ENCODE assay signal across 24 cellular contexts in genomic region chr5:5782402-5782801, GRCh38.
DNase-seq lines count a peak whose midpoint lies in the region; ATAC-seq, FAIRE-seq and TF ChIP-seq lines count a peak whose summit lies in the region.
"Had no signal": no experiment of that assay in that cellular context is flagged by ENCODE, and none has a peak within 500 bp of the region (broad histone marks: within the 10 kb centered on the region; RNA-seq: fewer than 3 reads in every experiment).

No MANE protein-coding gene starts in this region.

- no peak overlapping the region for H3K4me3 Mint-ChIP-seq in H9
- no peak overlapping the region for H3K4me3 Mint-ChIP-seq in endodermal cell
- H3K4me3 Mint-ChIP-seq: B cell; CD4-positive, alpha-beta T cell; CD8-positive, alpha-beta T cell had no signal

- WGBS in H9 (ENCODE audit: extremely low coverage, insufficient read length, low lambda C conversion rate), result no CpG with 5 or more reads among the region's 4 CpGs
- WGBS in endodermal cell (ENCODE audit: insufficient coverage in 1 of 2, insufficient read length in 1 of 2), 2 experiments, result 84% methylated on average over 4 of the region's 4 CpGs; no CpG with 5 or more reads in 1 of the 2 experiments

- H3K27me3 Mint-ChIP-seq in H9 (ENCODE audit: low read depth), result no peaks in the 10 kb centered on the region
- H3K27me3 Mint-ChIP-seq in endodermal cell (ENCODE audit: insufficient read depth), result no peaks in the 10 kb centered on the region
- H3K27me3 Mint-ChIP-seq: B cell; CD4-positive, alpha-beta T cell had no signal

- H4K8ac ChIP-seq in H9 (replicated peaks; ENCODE audit: insufficient read length, low read depth, low read length), result no peak overlapping the region

- H3K9ac ChIP-seq in H9 (ENCODE audit: extremely low read depth, insufficient read length, low read length), result no peak overlapping the region
- no peak overlapping the region for H3K9ac ChIP-seq in endodermal cell (ENCODE audit: extremely low read depth, low read length, poor library complexity, severe bottlenecking)
- H3K9ac ChIP-seq: BLaER1 treated with 17β-estradiol and CSF1 and Interleukin-3, amounts not matched to agents 10 nM and 100 nM had no signal

- DNase-seq in ELF-1 (ENCODE audit: low read depth, low spot score), result peak; percentile 16
- peak; percentile 45 for DNase-seq in H9
- DNase-seq in endodermal cell, result peak; percentile 81
- DNase-seq in iPS DF 4.7 (ENCODE audit: extremely low read depth, low spot score), result peak; percentile 9
- DNase-seq in HTR-8/SVneo (ENCODE audit: insufficient read length, low spot score), result no peak
- no peak for DNase-seq in effector CD4-positive, alpha-beta T cell
- no peak for DNase-seq in stimulated activated naive CD4-positive, alpha-beta T cell treated with Interleukin-2 at 50 U/mL for 16 hours (lab: John Stamatoyannopoulos, UW)
- DNase-seq: AML-193; Caco-2; Calu3; CD4-positive, alpha-beta T cell; CD8-positive, alpha-beta T cell; DMS79 treated with DMSO at 0.1 percent for 48 hours; GDM1 had no signal

- H3T11ph ChIP-seq in H9 (ENCODE audit: low read length), result no peak overlapping the region

- peaks cover 2 to 13% (median 8%) of the 10 kb centered on the region in 3 experiments for H3K36me3 Mint-ChIP-seq in H9 (ENCODE audit: insufficient read depth in 1 of 3, low read depth in 3 of 3)
- H3K36me3 Mint-ChIP-seq in endodermal cell (ENCODE audit: low read depth), result no peaks in the 10 kb centered on the region
- H3K36me3 Mint-ChIP-seq: CD8-positive, alpha-beta T cell had no signal

- no peak for ATAC-seq in HG02970 (IDR thresholded peaks at IDR 0.05; ENCODE audit: low FRiP score, unreplicated experiment)
- ATAC-seq: A549; CD8-positive, alpha-beta T cell; GM12878 had no signal

- no peaks in the 10 kb centered on the region for H3K36me3 ChIP-seq in endodermal cell (ENCODE audit: control insufficient read depth, insufficient read depth, low read length)
- H3K36me3 ChIP-seq: BLaER1 treated with 17β-estradiol and CSF1 and Interleukin-3, amounts not matched to agents 10 nM and 100 nM had no signal

- H3K9me3 Mint-ChIP-seq in H9, result peaks cover 14 to 18% of the 10 kb centered on the region in 2 experiments; a peak in 4 of 5 replicates
- peaks cover 5% of the 10 kb centered on the region for H3K9me3 Mint-ChIP-seq in endodermal cell

- no peak for FAIRE-seq in HTR-8/SVneo (lab: Jason Lieb, UNC)
- FAIRE-seq: A549, D721Med, GM12878, GM12892, GM18507 had no signal

- H2AK5ac ChIP-seq in H9 (ENCODE audit: insufficient read length, low read length), result no peak overlapping the region

- no peak overlapping the region for H3K23ac ChIP-seq in H9 (ENCODE audit: insufficient read length, low read depth, low read length)

- no peak overlapping the region for H3K4me2 ChIP-seq in H9 (ENCODE audit: insufficient read depth, insufficient read length, low read length)
- H3K4me2 ChIP-seq: A549; BLaER1 treated with 17β-estradiol and CSF1 and Interleukin-3, amounts not matched to agents 10 nM and 100 nM had no signal

- no peak overlapping the region for H3K14ac ChIP-seq in H9 (ENCODE audit: insufficient read depth, low read length)

- no peak overlapping the region for H3K56ac ChIP-seq in H9 (ENCODE audit: insufficient read length, low read depth, low read length)

- no peak overlapping the region for H2BK120ac ChIP-seq in H9 (ENCODE audit: low read depth, low read length, poor library complexity, severe bottlenecking)

- H4K91ac ChIP-seq in H9 (ENCODE audit: insufficient read length, low read depth, low read length), result no peak overlapping the region

- no peak overlapping the region for H3K18ac ChIP-seq in H9 (ENCODE audit: insufficient read length, low read depth, low read length)

- H2BK5ac ChIP-seq in H9 (ENCODE audit: insufficient read length, low read length), result no peak overlapping the region

- no peak overlapping the region for H3K4ac ChIP-seq in H9 (ENCODE audit: low read depth, low read length)

- no peaks in the 10 kb centered on the region for H3K79me2 ChIP-seq in H9 (ENCODE audit: insufficient read depth, low read length)

- no peak overlapping the region for H2BK12ac ChIP-seq in H9 (ENCODE audit: insufficient read length, low read depth, low read length)

- H3K27ac ChIP-seq in H9 (ENCODE audit: insufficient read length, low read depth, low read length), result no peak overlapping the region
- H3K27ac ChIP-seq in endodermal cell (ENCODE audit: low read depth, low read length), result no peak overlapping the region
- H3K27ac ChIP-seq: 22Rv1; A549; BLaER1 treated with 17β-estradiol and CSF1 and Interleukin-3, amounts not matched to agents 10 nM and 100 nM; C4-2B had no signal

- H2BK20ac ChIP-seq in H9 (ENCODE audit: low read depth, low read length, poor library complexity, severe bottlenecking), result no peak overlapping the region

- H3K9me3 ChIP-seq in H9 (ENCODE audit: control insufficient read depth, low read depth, low read length) (no peaks in the 10 kb centered on the region), endodermal cell (ENCODE audit: control insufficient read depth, low read length) (no peaks in the 10 kb centered on the region)
- H3K9me3 ChIP-seq: A549, Caco-2 had no signal

- H3K23me2 ChIP-seq in H9 (ENCODE audit: insufficient read length, low read depth, low read length, poor library complexity, severe bottlenecking), result no peaks in the 10 kb centered on the region

- H2AFZ ChIP-seq in H9 (ENCODE audit: low read length), result no peak overlapping the region

- H3K4me1 Mint-ChIP-seq in H9, result peaks cover 15 to 31% of the 10 kb centered on the region in 2 experiments
- H3K4me1 Mint-ChIP-seq in endodermal cell, result peaks cover 6% of the 10 kb centered on the region

- H3K4me1 ChIP-seq in H9 (ENCODE audit: insufficient read depth, low read length) (no peaks in the 10 kb centered on the region), endodermal cell (ENCODE audit: control insufficient read depth, insufficient read depth, low read length) (no peaks in the 10 kb centered on the region)
- H3K4me1 ChIP-seq: A549; BLaER1 treated with 17β-estradiol and CSF1 and Interleukin-3, amounts not matched to agents 10 nM and 100 nM; Caco-2 had no signal

- H3K27me3 ChIP-seq in H9 (ENCODE audit: insufficient read depth, low read length) (no peaks in the 10 kb centered on the region), endodermal cell (ENCODE audit: control insufficient read depth, insufficient read depth, low read length, poor library complexity, severe bottlenecking) (no peaks in the 10 kb centered on the region)
- H3K27me3 ChIP-seq: BLaER1 treated with 17β-estradiol and CSF1 and Interleukin-3, amounts not matched to agents 10 nM and 100 nM had no signal

- no peaks in the 10 kb centered on the region for H3K79me1 ChIP-seq in H9 (ENCODE audit: insufficient read depth, low read depth, low read length, poor library complexity, severe bottlenecking)

- H4K5ac ChIP-seq in H9 (ENCODE audit: insufficient read length, low read depth, low read length), result no peak overlapping the region

- TF ChIP-seq CTCF in H9 (conservative IDR thresholded peaks at IDR 0.05), result no peak
- no peak for TF ChIP-seq CTCF in endodermal cell (conservative IDR thresholded peaks at IDR 0.05)

- H3K27ac Mint-ChIP-seq in H9 (peak overlapping the region in 2 of 3 experiments; percentile 52 to 79; a peak in 3 of 7 replicates), endodermal cell (no peak overlapping the region)
- H3K27ac Mint-ChIP-seq: B cell; CD4-positive, alpha-beta T cell; CD8-positive, alpha-beta T cell had no signal

- H2BK15ac ChIP-seq in H9 (ENCODE audit: low read depth, low read length), result no peak overlapping the region

- no peaks in the 10 kb centered on the region for H4K20me1 ChIP-seq in H9 (ENCODE audit: control insufficient read depth, insufficient read depth, insufficient read length)
- H4K20me1 ChIP-seq: BLaER1 treated with 17β-estradiol and CSF1 and Interleukin-3, amounts not matched to agents 10 nM and 100 nM had no signal

- H3K4me3 ChIP-seq in endodermal cell (ENCODE audit: low read length), result no peak overlapping the region
- H3K4me3 ChIP-seq: A549; BLaER1 treated with 17β-estradiol and CSF1 and Interleukin-3, amounts not matched to agents 10 nM and 100 nM; GM12878 had no signal

Comparison
In these comparisons a context has a peak if more than half of its experiments do, and no peak if none do; other contexts are left out.
1. DNase-seq: peak in ELF-1 (single experiment), H9 (single experiment), endodermal cell (single experiment) and iPS DF 4.7 (single experiment); none in HTR-8/SVneo (single experiment), effector CD4-positive, alpha-beta T cell (single experiment) and stimulated activated naive CD4-positive, alpha-beta T cell treated with Interleukin-2 at 50 U/mL for 16 hours (single experiment).